In the genomic region with DNA sequence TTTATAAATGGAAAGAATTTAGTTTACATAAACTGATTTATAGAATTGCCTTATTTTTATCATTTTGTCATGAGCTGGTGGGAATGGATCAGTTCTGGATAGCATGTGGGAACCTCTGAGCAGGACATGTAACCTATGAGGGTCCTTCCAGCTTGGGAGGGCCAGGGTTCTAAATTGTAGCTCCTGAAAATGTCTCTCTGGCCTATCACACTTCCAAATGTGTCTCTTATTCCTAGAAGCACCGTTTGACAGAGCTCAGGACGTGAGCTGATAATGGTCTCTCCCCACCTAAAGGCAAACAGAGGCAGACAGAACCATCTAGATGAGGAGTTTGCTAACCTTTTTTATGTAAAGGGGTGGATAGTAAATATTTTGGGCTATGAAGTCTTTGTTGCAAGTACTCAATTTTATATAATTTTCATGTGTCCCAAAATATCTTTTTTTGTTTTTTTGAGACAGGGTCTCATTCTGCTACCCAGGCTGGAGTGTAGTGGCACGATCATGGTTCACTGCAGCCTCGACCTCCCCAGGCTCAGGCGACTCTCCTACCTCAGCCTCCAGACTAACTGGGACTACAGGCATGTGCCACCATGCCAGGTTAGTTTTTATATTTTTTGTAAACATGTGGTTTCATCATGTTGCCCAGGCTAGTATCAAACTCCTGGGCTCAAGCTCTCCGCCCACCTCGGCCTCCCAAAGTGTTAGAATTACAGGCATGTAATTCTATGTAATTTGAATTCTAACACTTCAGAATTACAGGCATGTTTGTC, we compare ENCODE assay signal across 15 cellular contexts. TPM values are rescaled to one million over a fixed set of nuclear protein-coding genes. Genes with fewer than 3 reads are reported as not detected.
DNase-seq lines count a peak whose midpoint lies in the region; ATAC-seq and TF ChIP-seq lines count a peak whose summit lies in the region.
"Had no signal": no experiment of that assay in that cellular context is flagged by ENCODE, and none has a peak within 500 bp of the region (broad histone marks: within the 10 kb centered on the region; RNA-seq: fewer than 3 reads in every experiment).

No MANE protein-coding gene starts in this region.

- no peaks in the 10 kb centered on the region for H3K27me3 Mint-ChIP-seq in CD4-positive, CD25-positive, alpha-beta regulatory T cell
- H3K27me3 Mint-ChIP-seq in activated T-cell treated with anti-CD3 and anti-CD28 coated beads, Interleukin-2, amount 50 U/mL, for 72 hours (ENCODE audit: low read depth): no peaks in the 10 kb centered on the region
- no peaks in the 10 kb centered on the region for H3K27me3 Mint-ChIP-seq in naive thymus-derived CD4-positive, alpha-beta T cell

- H3K4me3 Mint-ChIP-seq in CD4-positive, CD25-positive, alpha-beta regulatory T cell: peak overlapping the region; percentile 95 to 99 (median 95)
- peak overlapping the region; percentile 85 to 90 for H3K4me3 Mint-ChIP-seq in activated T-cell treated with anti-CD3 and anti-CD28 coated beads, Interleukin-2, amount 50 U/mL, for 72 hours
- peak overlapping the region; percentile 17 to 100 (median 72) for H3K4me3 Mint-ChIP-seq in naive thymus-derived CD4-positive, alpha-beta T cell
- H3K4me3 Mint-ChIP-seq: CD14-positive monocyte had no signal

- peaks cover 25 to 89% (median 57%) of the 10 kb centered on the region in 4 donors for H3K4me1 Mint-ChIP-seq in CD4-positive, CD25-positive, alpha-beta regulatory T cell
- H3K4me1 Mint-ChIP-seq in activated T-cell treated with anti-CD3 and anti-CD28 coated beads, Interleukin-2, amount 50 U/mL, for 72 hours (ENCODE audit: low read depth): peaks cover 93% of the 10 kb centered on the region
- peaks cover 68 to 99% (median 90%) of the 10 kb centered on the region in 7 donors for H3K4me1 Mint-ChIP-seq in naive thymus-derived CD4-positive, alpha-beta T cell

- H3K4me1 ChIP-seq in CD4-positive, CD25-positive, alpha-beta regulatory T cell (ENCODE audit: control insufficient read depth, insufficient read depth, low read length, poor library complexity, severe bottlenecking): peaks cover 98% of the 10 kb centered on the region
- peaks cover 82 to 93% of the 10 kb centered on the region in 2 donors for H3K4me1 ChIP-seq in naive thymus-derived CD4-positive, alpha-beta T cell (ENCODE audit: control insufficient read depth in 2 of 2, insufficient read depth in 2 of 2, low read length in 2 of 2)
- H3K4me1 ChIP-seq: colonic mucosa had no signal

- no peaks in the 10 kb centered on the region for H3K27me3 ChIP-seq in CD4-positive, CD25-positive, alpha-beta regulatory T cell (ENCODE audit: control insufficient read depth, insufficient read depth, low read length)
- no peaks in the 10 kb centered on the region for H3K27me3 ChIP-seq in naive thymus-derived CD4-positive, alpha-beta T cell (ENCODE audit: control insufficient read depth in 2 of 2, insufficient read depth in 2 of 2, low read length in 2 of 2)
- H3K27me3 ChIP-seq: colonic mucosa had no signal

- CTCF ChIA-PET in naive thymus-derived CD4-positive, alpha-beta T cell (lab: Charles Lee): interaction anchor here (0.8 to 1.8 kb wide), 3 partner anchors 13 to 54 kb away, joined by 3 to 6 read pairs (median 4); no protein-coding TSS in a partner anchor

- no peak for DNase-seq in CD4-positive, CD25-positive, alpha-beta regulatory T cell
- DNase-seq in GM12864 (ENCODE audit: low read depth) (no peak), HuH-7 (ENCODE audit: low spot score) (no peak), Kasumi-1 (lab: John Stamatoyannopoulos, UW) (no peak)
- no peak for DNase-seq in activated T-cell treated with anti-CD3 and anti-CD28 coated beads, Interleukin-2, amount 50 U/mL, for 72 hours
- DNase-seq in naive thymus-derived CD4-positive, alpha-beta T cell: no peak
- DNase-seq: colonic mucosa, GDM1, NCI-H187 treated with DMSO at 0.1 percent for 48 hours, NCI-H748 treated with DMSO at 0.1 percent for 48 hours, psoas muscle, SHP77 had no signal

- H3K36me3 Mint-ChIP-seq in CD4-positive, CD25-positive, alpha-beta regulatory T cell: peaks cover 72% of the 10 kb centered on the region
- H3K36me3 Mint-ChIP-seq in activated T-cell treated with anti-CD3 and anti-CD28 coated beads, Interleukin-2, amount 50 U/mL, for 72 hours (ENCODE audit: insufficient read depth in 2 of 2): peaks cover 51 to 67% of the 10 kb centered on the region in 2 donors
- H3K36me3 Mint-ChIP-seq in naive thymus-derived CD4-positive, alpha-beta T cell: peaks cover 17 to 71% (median 25%) of the 10 kb centered on the region in 5 donors

- TF ChIP-seq CTCF in GM12864 (IDR thresholded peaks at IDR 0.05; ENCODE audit: low read depth, low read length, missing control alignments): no peak

- H3K9me3 Mint-ChIP-seq in CD4-positive, CD25-positive, alpha-beta regulatory T cell: no peaks in the 10 kb centered on the region
- no peaks in the 10 kb centered on the region for H3K9me3 Mint-ChIP-seq in activated T-cell treated with anti-CD3 and anti-CD28 coated beads, Interleukin-2, amount 50 U/mL, for 72 hours
- peaks cover 0 to 4% (median 0%) of the 10 kb centered on the region in 11 donors for H3K9me3 Mint-ChIP-seq in naive thymus-derived CD4-positive, alpha-beta T cell

- ATAC-seq in CD4-positive, CD25-positive, alpha-beta regulatory T cell (ENCODE audit: low read depth in 2 of 2): no peak
- no peak for ATAC-seq in activated T-cell treated with anti-CD3 and anti-CD28 coated beads, Interleukin-2, amount 50 U/mL, for 72 hours (replicated peaks in 1 of 2)
- no peak for ATAC-seq in naive thymus-derived CD4-positive, alpha-beta T cell
- ATAC-seq in GM21737 (IDR thresholded peaks at IDR 0.05; ENCODE audit: unreplicated experiment): no peak
- no peak for ATAC-seq in HG02852 (IDR thresholded peaks at IDR 0.05; ENCODE audit: unreplicated experiment)
- ATAC-seq: psoas muscle had no signal

- intact Hi-C loops in naive thymus-derived CD4-positive, alpha-beta T cell (cut with micrococcal nuclease): no loop called here

- peaks cover 56% of the 10 kb centered on the region for H3K36me3 ChIP-seq in CD4-positive, CD25-positive, alpha-beta regulatory T cell (ENCODE audit: control insufficient read depth, insufficient read depth, low read length)
- peaks cover 7 to 44% (median 16%) of the 10 kb centered on the region in 3 experiments for H3K36me3 ChIP-seq in naive thymus-derived CD4-positive, alpha-beta T cell (ENCODE audit: control insufficient read depth in 2 of 3, insufficient read depth in 3 of 3, low read length in 3 of 3)
- H3K36me3 ChIP-seq: colonic mucosa had no signal

- peak overlapping the region; percentile 99 for H3K27ac ChIP-seq in CD4-positive, CD25-positive, alpha-beta regulatory T cell (ENCODE audit: insufficient read depth, low read length, poor library complexity, severe bottlenecking)
- peak overlapping the region; percentile 97 for H3K27ac ChIP-seq in naive thymus-derived CD4-positive, alpha-beta T cell (ENCODE audit: low read depth, low read length)
- H3K27ac ChIP-seq: colonic mucosa, psoas muscle had no signal

- H3K9me3 ChIP-seq in CD4-positive, CD25-positive, alpha-beta regulatory T cell (ENCODE audit: control insufficient read depth in 2 of 2, low read length in 2 of 2): no peaks in the 10 kb centered on the region
- peaks cover 0 to 3% (median 0%) of the 10 kb centered on the region in 3 experiments for H3K9me3 ChIP-seq in naive thymus-derived CD4-positive, alpha-beta T cell (ENCODE audit: control insufficient read depth in 2 of 3, low read length in 3 of 3)
- H3K9me3 ChIP-seq: colonic mucosa, psoas muscle had no signal

- POLR2A ChIA-PET in naive thymus-derived CD4-positive, alpha-beta T cell (lab: Charles Lee): interaction anchor here (1.9 to 44.3 kb wide), 5 partner anchors 2 to 76 kb away, joined by 6 to 2417 read pairs (median 135); a partner anchor contains a TSS

- peak overlapping the region; percentile 96 for H3K4me3 ChIP-seq in CD4-positive, CD25-positive, alpha-beta regulatory T cell (ENCODE audit: low read depth, low read length)
- peak overlapping the region; percentile 80 for H3K4me3 ChIP-seq in GM12864 (ENCODE audit: low read depth, low read length)
- peak overlapping the region; percentile 79 for H3K4me3 ChIP-seq in naive thymus-derived CD4-positive, alpha-beta T cell (ENCODE audit: low read length)
- H3K4me3 ChIP-seq: colonic mucosa, psoas muscle had no signal

- peak overlapping the region; percentile 95 to 100 (median 97) for H3K27ac Mint-ChIP-seq in CD4-positive, CD25-positive, alpha-beta regulatory T cell
- H3K27ac Mint-ChIP-seq in activated T-cell treated with anti-CD3 and anti-CD28 coated beads, Interleukin-2, amount 50 U/mL, for 72 hours: peak overlapping the region; percentile 92
- H3K27ac Mint-ChIP-seq in naive thymus-derived CD4-positive, alpha-beta T cell: peak overlapping the region in 8 of 9 donors; percentile 81 to 100 (median 90)

RNA-seq across cellular contexts. Expression of a gene that starts 4.0 kb away (rescaled TPM):
- total RNA-seq in CD4-positive, CD25-positive, alpha-beta regulatory T cell: 167 TPM
- 10 to 100 TPM; 13.5 to 18.7 (median 16.5) TPM for polyA plus RNA-seq in CD4-positive, CD25-positive, alpha-beta regulatory T cell
- 100 to 1,000 TPM in 1 of 2 donors, 10 to 100 TPM in 1; 91.6 to 101 TPM for total RNA-seq in activated T-cell treated with anti-CD3 and anti-CD28 coated beads, Interleukin-2, amount 50 U/mL, for 72 hours
- total RNA-seq in naive thymus-derived CD4-positive, alpha-beta T cell: 100 to 1,000 TPM in 2 of 5 experiments, 10 to 100 TPM in 3; 58.7 to 131 (median 98.2) TPM
- polyA plus RNA-seq in naive thymus-derived CD4-positive, alpha-beta T cell: 1 to 10 TPM; 3.7 to 6.6 TPM

RNA-seq across cellular contexts. Expression of a gene that starts 45.6 kb away (rescaled TPM):
- total RNA-seq in CD4-positive, CD25-positive, alpha-beta regulatory T cell: 149 TPM
- polyA plus RNA-seq in CD4-positive, CD25-positive, alpha-beta regulatory T cell: 10 to 100 TPM; 21.4 to 43.2 (median 31.9) TPM
- total RNA-seq in activated T-cell treated with anti-CD3 and anti-CD28 coated beads, Interleukin-2, amount 50 U/mL, for 72 hours: 100 to 1,000 TPM; 166 to 222 TPM
- total RNA-seq in naive thymus-derived CD4-positive, alpha-beta T cell: 100 to 1,000 TPM in 3 of 5 experiments, 10 to 100 TPM in 2; 65.9 to 271 (median 197) TPM
- polyA plus RNA-seq in naive thymus-derived CD4-positive, alpha-beta T cell: 10 to 100 TPM; 13.1 to 16.5 TPM
